8 cellular contexts compared by ENCODE assay signal in the genomic region with DNA sequence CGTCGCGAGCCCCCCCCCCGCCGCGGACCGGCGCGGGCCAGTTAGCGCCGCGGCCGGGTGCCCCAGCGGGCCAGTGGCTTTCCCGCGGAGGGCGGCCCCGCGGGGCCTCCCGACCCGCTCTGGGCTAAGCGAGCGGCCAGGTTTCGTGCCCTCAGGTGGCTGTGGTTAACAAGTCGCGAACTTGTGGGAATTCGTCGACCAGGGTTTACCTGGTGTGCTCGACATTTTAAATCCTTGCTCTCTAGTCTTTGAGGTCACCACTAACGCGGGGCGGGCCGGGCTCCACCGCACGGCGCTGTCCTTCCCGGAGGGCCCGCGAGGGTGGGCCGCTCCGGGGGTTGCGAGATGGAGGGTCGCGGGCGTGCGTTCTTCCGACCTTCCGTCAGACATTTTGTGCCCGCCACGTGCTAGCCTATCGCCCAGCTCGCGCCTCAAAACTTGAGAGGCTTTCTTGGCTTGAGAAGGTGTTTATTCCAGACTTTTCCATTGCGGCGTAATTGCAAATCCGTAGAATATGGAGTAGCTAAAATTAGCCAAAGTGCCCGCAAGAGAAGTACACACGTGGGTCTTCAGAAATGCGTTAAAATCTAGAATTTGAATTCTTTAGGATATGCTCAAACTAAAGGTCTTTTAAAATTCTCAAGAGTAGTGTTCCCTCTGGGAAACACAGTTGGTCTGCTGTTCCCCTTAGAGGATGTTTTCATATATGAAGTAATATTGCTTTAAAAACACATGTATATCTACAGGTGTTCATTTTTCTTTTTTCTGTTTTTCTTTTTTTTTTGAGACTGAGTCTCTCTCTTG. TPM values are rescaled to one million over a fixed set of nuclear protein-coding genes. Genes with fewer than 3 reads are reported as not detected.
DNase-seq lines count a peak whose midpoint lies in the region; ATAC-seq and TF ChIP-seq lines count a peak whose summit lies in the region.

No MANE protein-coding gene starts in this region.

- ATAC-seq in GM18517 (IDR thresholded peaks at IDR 0.05; ENCODE audit: unreplicated experiment) (peak; percentile 11), GM21360 (IDR thresholded peaks at IDR 0.05; ENCODE audit: unreplicated experiment) (no peak)

- H3K27ac ChIP-seq in 22Rv1 (peak overlapping the region; percentile 98), rectal smooth muscle tissue (ENCODE audit: low read depth, low read length) (peak overlapping the region; percentile 97)

- H3K36me3 ChIP-seq in rectal smooth muscle tissue (ENCODE audit: control insufficient read depth, insufficient read depth, low read length) = no peaks in the 10 kb centered on the region

- H3K4me1 ChIP-seq in rectal smooth muscle tissue (ENCODE audit: control insufficient read depth, insufficient read depth, low read length) = peaks cover 14% of the 10 kb centered on the region

- TF ChIP-seq CTCF in 22Rv1 (IDR thresholded peaks at IDR 0.05) (no peak), fibroblast of the aortic adventitia (IDR thresholded peaks at IDR 0.05; ENCODE audit: insufficient read depth, low read length) (no peak)

- peak overlapping the region; percentile 95 for H3K9ac ChIP-seq in rectal smooth muscle tissue (ENCODE audit: low read length)

- peak; percentile 26 to 27 for DNase-seq in Kasumi-1 (lab: John Stamatoyannopoulos, UW)
- DNase-seq in activated T-cell treated with anti-CD3 and anti-CD28 coated beads for 48 hours (ENCODE audit: low read depth) = peak; percentile 24
- peak; percentile 34 for DNase-seq in fibroblast of the aortic adventitia (ENCODE audit: low read depth)
- DNase-seq in OCI-M2 (lab: John Stamatoyannopoulos, UW; ENCODE audit: unreplicated experiment) = no peak

- no peaks in the 10 kb centered on the region for H3K27me3 ChIP-seq in rectal smooth muscle tissue (ENCODE audit: control insufficient read depth, insufficient read depth, low read length)

- peak overlapping the region; percentile 81 for H3K4me3 ChIP-seq in fibroblast of the aortic adventitia (ENCODE audit: low read depth, low read length)
- H3K4me3 ChIP-seq in rectal smooth muscle tissue (ENCODE audit: low read length) = peak overlapping the region; percentile 92

RNA-seq across cellular contexts. Expression of a gene that starts 2.1 kb away (rescaled TPM):
- total RNA-seq in fibroblast of the aortic adventitia (ENCODE audit: low replicate concordance) = 17.0 and 149 TPM in 2 replicates

RNA-seq across cellular contexts. Expression of a gene that starts 47.3 kb away (rescaled TPM):
- not detected in 2 replicates for total RNA-seq in fibroblast of the aortic adventitia (ENCODE audit: low replicate concordance)
